In the genomic region with DNA sequence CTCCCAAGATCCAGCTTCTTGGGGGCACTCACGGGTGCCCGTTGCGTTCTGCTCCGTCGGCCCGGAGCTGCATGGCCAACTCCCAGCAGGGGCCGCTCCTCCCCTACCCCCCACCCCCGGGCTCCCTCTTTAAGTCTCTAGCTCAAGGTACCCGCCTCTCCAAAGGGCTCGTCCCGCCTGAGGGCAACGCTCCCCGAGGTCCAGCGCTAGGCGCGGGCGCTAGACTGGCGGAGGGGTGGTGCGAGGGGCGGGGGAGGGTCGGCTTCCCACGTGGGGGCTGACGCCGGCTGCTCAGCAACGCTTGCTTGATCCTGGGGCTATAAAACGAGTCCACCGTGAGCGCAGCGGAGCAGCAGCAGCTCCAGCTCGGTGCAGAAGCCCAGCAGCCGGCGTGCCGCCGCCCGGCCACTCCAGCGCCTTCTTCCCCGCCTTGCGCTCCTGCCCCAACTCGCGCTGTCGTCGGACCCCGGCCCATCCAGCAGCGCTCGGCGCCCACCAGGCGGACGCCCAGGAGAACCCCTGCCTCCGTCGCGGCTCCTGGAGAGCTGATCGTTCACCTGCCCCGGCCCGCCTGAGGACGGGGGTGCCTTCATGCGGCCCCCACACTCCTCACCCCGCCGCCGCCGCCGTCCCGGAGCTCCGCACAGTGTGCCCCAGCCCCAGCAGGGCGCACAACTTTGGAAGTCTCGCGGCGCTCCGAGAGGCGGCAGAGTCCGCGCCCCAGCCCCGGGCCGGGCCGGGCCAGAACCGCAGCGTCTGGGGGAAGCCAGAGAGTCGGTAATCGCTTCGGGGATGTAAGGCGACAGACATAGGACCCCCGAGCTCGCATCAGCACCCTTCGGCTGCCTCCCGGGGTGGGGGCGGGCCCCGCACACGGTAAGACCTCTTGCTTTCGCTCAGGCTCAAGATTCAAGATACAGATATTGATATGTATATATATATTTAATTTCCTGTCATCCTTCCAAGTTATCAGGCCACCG, we compare ENCODE assay signal across 1 cellular context.
A peak's percentile ranks its signal among the peaks of the same experiment; 100 is the strongest.
TF ChIP-seq lines count a peak whose summit lies in the region.

ADRA2A (plus strand) TSS at position 348 of the 980 bp plus-strand sequence. CDS start 968 bp downstream, outside the sequence.

TF ChIP-seq in HEK293, 187 proteins besides CTCF, POLR2A, EP300 and RAD21 (continued from another document and continues in another):
- TF ChIP-seq, protein P1, sequence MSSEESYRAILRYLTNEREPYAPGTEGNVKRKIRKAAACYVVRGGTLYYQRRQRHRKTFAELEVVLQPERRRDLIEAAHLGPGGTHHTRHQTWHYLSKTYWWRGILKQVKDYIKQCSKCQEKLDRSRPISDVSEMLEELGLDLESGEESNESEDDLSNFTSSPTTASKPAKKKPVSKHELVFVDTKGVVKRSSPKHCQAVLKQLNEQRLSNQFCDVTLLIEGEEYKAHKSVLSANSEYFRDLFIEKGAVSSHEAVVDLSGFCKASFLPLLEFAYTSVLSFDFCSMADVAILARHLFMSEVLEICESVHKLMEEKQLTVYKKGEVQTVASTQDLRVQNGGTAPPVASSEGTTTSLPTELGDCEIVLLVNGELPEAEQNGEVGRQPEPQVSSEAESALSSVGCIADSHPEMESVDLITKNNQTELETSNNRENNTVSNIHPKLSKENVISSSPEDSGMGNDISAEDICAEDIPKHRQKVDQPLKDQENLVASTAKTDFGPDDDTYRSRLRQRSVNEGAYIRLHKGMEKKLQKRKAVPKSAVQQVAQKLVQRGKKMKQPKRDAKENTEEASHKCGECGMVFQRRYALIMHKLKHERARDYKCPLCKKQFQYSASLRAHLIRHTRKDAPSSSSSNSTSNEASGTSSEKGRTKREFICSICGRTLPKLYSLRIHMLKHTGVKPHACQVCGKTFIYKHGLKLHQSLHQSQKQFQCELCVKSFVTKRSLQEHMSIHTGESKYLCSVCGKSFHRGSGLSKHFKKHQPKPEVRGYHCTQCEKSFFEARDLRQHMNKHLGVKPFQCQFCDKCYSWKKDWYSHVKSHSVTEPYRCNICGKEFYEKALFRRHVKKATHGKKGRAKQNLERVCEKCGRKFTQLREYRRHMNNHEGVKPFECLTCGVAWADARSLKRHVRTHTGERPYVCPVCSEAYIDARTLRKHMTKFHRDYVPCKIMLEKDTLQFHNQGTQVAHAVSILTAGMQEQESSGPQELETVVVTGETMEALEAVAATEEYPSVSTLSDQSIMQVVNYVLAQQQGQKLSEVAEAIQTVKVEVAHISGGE (tag by site-specific recombination; conservative IDR thresholded peaks at IDR 0.05; ENCODE audit: low read depth), result peak; percentile 39; the same call in 1 of the 2 replicates
- no peak for TF ChIP-seq ZBTB1 (tag by site-specific recombination; IDR thresholded peaks at IDR 0.05)
- TF ChIP-seq, protein P2, sequence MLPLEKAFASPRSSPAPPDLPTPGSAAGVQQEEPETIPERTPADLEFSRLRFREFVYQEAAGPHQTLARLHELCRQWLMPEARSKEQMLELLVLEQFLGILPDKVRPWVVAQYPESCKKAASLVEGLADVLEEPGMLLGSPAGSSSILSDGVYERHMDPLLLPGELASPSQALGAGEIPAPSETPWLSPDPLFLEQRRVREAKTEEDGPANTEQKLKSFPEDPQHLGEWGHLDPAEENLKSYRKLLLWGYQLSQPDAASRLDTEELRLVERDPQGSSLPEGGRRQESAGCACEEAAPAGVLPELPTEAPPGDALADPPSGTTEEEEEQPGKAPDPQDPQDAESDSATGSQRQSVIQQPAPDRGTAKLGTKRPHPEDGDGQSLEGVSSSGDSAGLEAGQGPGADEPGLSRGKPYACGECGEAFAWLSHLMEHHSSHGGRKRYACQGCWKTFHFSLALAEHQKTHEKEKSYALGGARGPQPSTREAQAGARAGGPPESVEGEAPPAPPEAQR (tag by site-specific recombination; IDR thresholded peaks at IDR 0.05), result no peak
- no peak for TF ChIP-seq ZNF610 (tag by site-specific recombination; IDR thresholded peaks at IDR 0.05; ENCODE audit: borderline replicate concordance)
- no peak for TF ChIP-seq ZNF16 (tag by site-specific recombination; IDR thresholded peaks at IDR 0.05; ENCODE audit: low read depth)
- no peak for TF ChIP-seq FEZF1 (tag by site-specific recombination; IDR thresholded peaks at IDR 0.05)
- TF ChIP-seq ZNF600 (tag by site-specific recombination; IDR thresholded peaks at IDR 0.05), result no peak
- no peak for TF ChIP-seq ZNF426 (tag by site-specific recombination; IDR thresholded peaks at IDR 0.05)
- TF ChIP-seq ZNF221 (tag by site-specific recombination; IDR thresholded peaks at IDR 0.05; ENCODE audit: borderline replicate concordance), result no peak
- TF ChIP-seq, protein P3, sequence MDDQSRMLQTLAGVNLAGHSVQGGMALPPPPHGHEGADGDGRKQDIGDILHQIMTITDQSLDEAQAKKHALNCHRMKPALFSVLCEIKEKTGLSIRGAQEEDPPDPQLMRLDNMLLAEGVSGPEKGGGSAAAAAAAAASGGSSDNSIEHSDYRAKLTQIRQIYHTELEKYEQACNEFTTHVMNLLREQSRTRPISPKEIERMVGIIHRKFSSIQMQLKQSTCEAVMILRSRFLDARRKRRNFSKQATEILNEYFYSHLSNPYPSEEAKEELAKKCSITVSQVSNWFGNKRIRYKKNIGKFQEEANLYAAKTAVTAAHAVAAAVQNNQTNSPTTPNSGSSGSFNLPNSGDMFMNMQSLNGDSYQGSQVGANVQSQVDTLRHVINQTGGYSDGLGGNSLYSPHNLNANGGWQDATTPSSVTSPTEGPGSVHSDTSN (CRISPR knock-in tag; IDR thresholded peaks at IDR 0.05), result no peak
- TF ChIP-seq ZBTB20 (tag by site-specific recombination; IDR thresholded peaks at IDR 0.05), result peak; percentile 46; the same call in 1 of the 2 replicates
- TF ChIP-seq ZNF2 (tag by site-specific recombination; IDR thresholded peaks at IDR 0.05), result no peak
- TF ChIP-seq, protein P4, sequence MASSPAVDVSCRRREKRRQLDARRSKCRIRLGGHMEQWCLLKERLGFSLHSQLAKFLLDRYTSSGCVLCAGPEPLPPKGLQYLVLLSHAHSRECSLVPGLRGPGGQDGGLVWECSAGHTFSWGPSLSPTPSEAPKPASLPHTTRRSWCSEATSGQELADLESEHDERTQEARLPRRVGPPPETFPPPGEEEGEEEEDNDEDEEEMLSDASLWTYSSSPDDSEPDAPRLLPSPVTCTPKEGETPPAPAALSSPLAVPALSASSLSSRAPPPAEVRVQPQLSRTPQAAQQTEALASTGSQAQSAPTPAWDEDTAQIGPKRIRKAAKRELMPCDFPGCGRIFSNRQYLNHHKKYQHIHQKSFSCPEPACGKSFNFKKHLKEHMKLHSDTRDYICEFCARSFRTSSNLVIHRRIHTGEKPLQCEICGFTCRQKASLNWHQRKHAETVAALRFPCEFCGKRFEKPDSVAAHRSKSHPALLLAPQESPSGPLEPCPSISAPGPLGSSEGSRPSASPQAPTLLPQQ (tag by site-specific recombination; IDR thresholded peaks at IDR 0.05), result no peak
- TF ChIP-seq ZNF585B (tag by site-specific recombination; IDR thresholded peaks at IDR 0.05), result no peak
- TF ChIP-seq ZNF658 (tag by site-specific recombination; IDR thresholded peaks at IDR 0.05), result no peak
- TF ChIP-seq ZNF18 (tag by site-specific recombination; IDR thresholded peaks at IDR 0.05), result no peak
- TF ChIP-seq, protein P5, sequence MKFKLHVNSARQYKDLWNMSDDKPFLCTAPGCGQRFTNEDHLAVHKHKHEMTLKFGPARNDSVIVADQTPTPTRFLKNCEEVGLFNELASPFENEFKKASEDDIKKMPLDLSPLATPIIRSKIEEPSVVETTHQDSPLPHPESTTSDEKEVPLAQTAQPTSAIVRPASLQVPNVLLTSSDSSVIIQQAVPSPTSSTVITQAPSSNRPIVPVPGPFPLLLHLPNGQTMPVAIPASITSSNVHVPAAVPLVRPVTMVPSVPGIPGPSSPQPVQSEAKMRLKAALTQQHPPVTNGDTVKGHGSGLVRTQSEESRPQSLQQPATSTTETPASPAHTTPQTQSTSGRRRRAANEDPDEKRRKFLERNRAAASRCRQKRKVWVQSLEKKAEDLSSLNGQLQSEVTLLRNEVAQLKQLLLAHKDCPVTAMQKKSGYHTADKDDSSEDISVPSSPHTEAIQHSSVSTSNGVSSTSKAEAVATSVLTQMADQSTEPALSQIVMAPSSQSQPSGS (tag by site-specific recombination; IDR thresholded peaks at IDR 0.05; ENCODE audit: low read depth), result no peak
- TF ChIP-seq ZFP69B (tag by site-specific recombination; IDR thresholded peaks at IDR 0.05), result no peak
- no peak for TF ChIP-seq ZNF792 (tag by site-specific recombination; IDR thresholded peaks at IDR 0.05)
- no peak for TF ChIP-seq SCRT2 (tag by site-specific recombination; IDR thresholded peaks at IDR 0.05)
- no peak for TF ChIP-seq ZNF433 (tag by site-specific recombination; IDR thresholded peaks at IDR 0.05; ENCODE audit: low read depth)
- no peak for TF ChIP-seq ZNF549 (tag by site-specific recombination; IDR thresholded peaks at IDR 0.05)
- TF ChIP-seq ZNF544 (tag by site-specific recombination; IDR thresholded peaks at IDR 0.05), result no peak
- TF ChIP-seq REPIN1 (tag by site-specific recombination; IDR thresholded peaks at IDR 0.05; ENCODE audit: low read depth), result no peak
- peak; percentile 54; the same call in 1 of the 2 replicates for TF ChIP-seq GLIS1 (tag by site-specific recombination; IDR thresholded peaks at IDR 0.05)
- TF ChIP-seq, protein P6, sequence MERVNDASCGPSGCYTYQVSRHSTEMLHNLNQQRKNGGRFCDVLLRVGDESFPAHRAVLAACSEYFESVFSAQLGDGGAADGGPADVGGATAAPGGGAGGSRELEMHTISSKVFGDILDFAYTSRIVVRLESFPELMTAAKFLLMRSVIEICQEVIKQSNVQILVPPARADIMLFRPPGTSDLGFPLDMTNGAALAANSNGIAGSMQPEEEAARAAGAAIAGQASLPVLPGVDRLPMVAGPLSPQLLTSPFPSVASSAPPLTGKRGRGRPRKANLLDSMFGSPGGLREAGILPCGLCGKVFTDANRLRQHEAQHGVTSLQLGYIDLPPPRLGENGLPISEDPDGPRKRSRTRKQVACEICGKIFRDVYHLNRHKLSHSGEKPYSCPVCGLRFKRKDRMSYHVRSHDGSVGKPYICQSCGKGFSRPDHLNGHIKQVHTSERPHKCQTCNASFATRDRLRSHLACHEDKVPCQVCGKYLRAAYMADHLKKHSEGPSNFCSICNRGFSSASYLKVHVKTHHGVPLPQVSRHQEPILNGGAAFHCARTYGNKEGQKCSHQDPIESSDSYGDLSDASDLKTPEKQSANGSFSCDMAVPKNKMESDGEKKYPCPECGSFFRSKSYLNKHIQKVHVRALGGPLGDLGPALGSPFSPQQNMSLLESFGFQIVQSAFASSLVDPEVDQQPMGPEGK (tag by site-specific recombination; IDR thresholded peaks at IDR 0.05), result peak; percentile 43; the same call in 1 of the 2 replicates
- TF ChIP-seq TRIM28 (IDR thresholded peaks at IDR 0.05; ENCODE audit: borderline replicate concordance, low read length), result no peak
- TF ChIP-seq ZNF169 (tag by site-specific recombination; IDR thresholded peaks at IDR 0.05), result no peak
- no peak for TF ChIP-seq ZNF138 (tag by site-specific recombination; IDR thresholded peaks at IDR 0.05; ENCODE audit: borderline replicate concordance)
- TF ChIP-seq ZNF837 (tag by site-specific recombination; IDR thresholded peaks at IDR 0.05), result no peak
- 0 out of 2 replicates have a peak, but pooled peaks have one; percentile 4 for TF ChIP-seq ZEB2 (tag by site-specific recombination; IDR thresholded peaks at IDR 0.05)
- TF ChIP-seq ZNF280D (tag by site-specific recombination; IDR thresholded peaks at IDR 0.05), result no peak
- no peak for TF ChIP-seq ZNF747 (tag by site-specific recombination; IDR thresholded peaks at IDR 0.05)
- TF ChIP-seq ZNF157 (tag by site-specific recombination; IDR thresholded peaks at IDR 0.05), result no peak
- no peak for TF ChIP-seq SALL2 (tag by site-specific recombination; IDR thresholded peaks at IDR 0.05; ENCODE audit: borderline replicate concordance)
- 0 out of 2 replicates have a peak, but pooled peaks have one; percentile 62 for TF ChIP-seq ZXDB (tag by site-specific recombination; IDR thresholded peaks at IDR 0.05)
- TF ChIP-seq ZNF623 (tag by site-specific recombination; IDR thresholded peaks at IDR 0.05), result no peak
- no peak for TF ChIP-seq BCL6B (tag by site-specific recombination; IDR thresholded peaks at IDR 0.05)
- no peak for TF ChIP-seq ZSCAN23 (tag by site-specific recombination; IDR thresholded peaks at IDR 0.05)
